ENCODE assay signal across 11 cellular contexts in genomic region chr22:39680486-39680885, GRCh38.
"Had no signal": no experiment of that assay in that cellular context is flagged by ENCODE, and none has a peak within 500 bp of the region (broad histone marks: within the 10 kb centered on the region; RNA-seq: fewer than 3 reads in every experiment).

No MANE protein-coding gene starts in this region.

- DNase-seq: GM23248, GOT3, H7, H9, HCEC 1CT, HFFc6 had no signal

- H2AFZ ChIP-seq: GM23248, GM23338 had no signal

- ATAC-seq: GM23338, HCT116 had no signal

- FAIRE-seq: H1, H54 had no signal

- H3K27ac ChIP-seq: GM23248 had no signal

- H3K4me1 ChIP-seq: HAP-1 had no signal

- H3K9me3 ChIP-seq: HAP-1 had no signal

- H3K4me3 ChIP-seq: GM23248, GM23338, HAP-1 had no signal

- H3K9ac ChIP-seq: GM23248 had no signal

- H3K36me3 ChIP-seq: HAP-1 had no signal

- H3K4me2 ChIP-seq: GM23338 had no signal
